In the genomic region with DNA sequence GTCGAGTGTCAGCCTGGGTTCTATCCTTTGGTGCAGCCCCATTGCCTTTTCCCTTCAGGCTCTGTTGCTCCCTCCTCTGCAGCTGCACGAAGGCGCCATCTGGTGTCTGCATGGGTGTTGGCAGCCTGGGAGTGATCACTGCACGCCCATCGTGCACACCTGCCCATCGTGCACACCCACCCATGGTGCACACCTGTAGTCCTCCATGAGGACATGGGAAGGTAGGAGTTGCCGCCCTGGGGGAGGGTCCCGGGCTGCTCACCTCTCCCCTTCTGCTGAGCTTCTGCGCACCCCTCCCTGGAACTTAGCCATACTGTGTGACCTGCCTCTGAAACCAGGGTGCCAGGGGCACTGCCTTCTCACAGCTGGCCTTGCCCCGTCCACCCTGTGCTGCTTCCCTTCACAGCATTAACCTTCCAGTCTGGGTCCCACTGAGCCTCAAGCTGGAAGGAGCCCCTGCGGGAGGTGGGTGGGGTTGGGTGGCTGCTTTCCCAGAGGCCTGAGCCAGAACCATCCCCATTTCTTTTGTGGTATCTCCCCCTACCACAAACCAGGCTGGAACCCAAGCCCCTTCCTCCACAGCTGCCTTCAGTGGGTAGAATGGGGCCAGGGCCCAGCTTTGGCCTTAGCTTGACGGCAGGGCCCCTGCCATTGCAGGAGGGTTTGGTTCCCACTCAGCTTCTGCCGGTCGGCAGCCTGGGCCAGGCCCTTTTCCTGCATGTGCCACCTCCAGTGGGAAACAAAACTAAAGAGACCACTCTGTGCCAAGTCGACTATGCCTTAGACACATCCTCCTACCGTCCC, we compare ENCODE assay signal across 8 cellular contexts.
A peak's percentile ranks its signal among the peaks of the same experiment; 100 is the strongest.
DNase-seq lines count a peak whose midpoint lies in the region; ATAC-seq and TF ChIP-seq lines count a peak whose summit lies in the region.

No MANE protein-coding gene starts in this region.

- in situ Hi-C loops in astrocyte of the spinal cord (cut with HindIII; ENCODE audit: low sequenced_read_pairs), result no loop called here

- ATAC-seq in GM18502 (IDR thresholded peaks at IDR 0.05; ENCODE audit: poor library complexity, unreplicated experiment) (peak; percentile 62), GM18907 (IDR thresholded peaks at IDR 0.05; ENCODE audit: unreplicated experiment) (no peak)

- TF ChIP-seq CTCF in astrocyte of the spinal cord (IDR thresholded peaks at IDR 0.05; ENCODE audit: low read depth, low read length), result peak; percentile 96

- H3K4me3 ChIP-seq in astrocyte of the spinal cord (ENCODE audit: low read depth, low read length), result no peak overlapping the region

- DNase-seq in AG08395 (ENCODE audit: low spot score), result peak; percentile 79
- peak; percentile 56 for DNase-seq in NCI-H1105 treated with DMSO at 0.1 percent for 48 hours (lab: John Stamatoyannopoulos, UW)
- peak; percentile 61 for DNase-seq in UCSD-AML1 (lab: John Stamatoyannopoulos, UW; ENCODE audit: unreplicated experiment)
- DNase-seq in astrocyte of the spinal cord (ENCODE audit: low read depth, low spot score), result peak; percentile 42
- DNase-seq in inferior parietal cortex (ENCODE audit: extremely low spot score), result peak; percentile 81
- DNase-seq in stimulated activated CD4-positive, alpha-beta T cell treated with anti-CD3 and anti-CD28 coated beads, Interleukin-1b, Interleukin-23, amount 100 ng/mL, for 24 hours (ENCODE audit: low read depth in 4 of 4, low spot score in 1 of 4), result peak in 3 of 4 experiments; percentile 60 to 64 (median 61)
